ENCODE assay signal across 36 cellular contexts in genomic region chr19:15989889-15990288, GRCh38. TPM values are rescaled to one million over a fixed set of nuclear protein-coding genes. Genes with fewer than 3 reads are reported as not detected.
"Had no signal": no experiment of that assay in that cellular context is flagged by ENCODE, and none has a peak within 500 bp of the region (broad histone marks: within the 10 kb centered on the region; RNA-seq: fewer than 3 reads in every experiment).

No MANE protein-coding gene starts in this region.

- ATAC-seq: activated CD4-positive, CD25-positive, alpha-beta regulatory T cell treated with anti-CD3 and anti-CD28 coated beads, Interleukin-2, amount 50 U/mL, for 24 hours; activated CD8-positive, alpha-beta T cell treated with anti-CD3 and anti-CD28 coated beads for 36 hours; activated naive CD8-positive, alpha-beta T cell treated with anti-CD3 and anti-CD28 coated beads, Interleukin-2, amount 50 U/mL, for 24 hours; activated T-cell treated with anti-CD3 and anti-CD28 coated beads, Interleukin-2, amount 50 U/mL, for 4 hours; activated T-helper 17 cell treated with anti-CD3 and anti-CD28 coated beads, Interleukin-2, amount 50 U/mL, for 72 hours; body of pancreas; effector memory CD8-positive, alpha-beta T cell; gastroesophageal sphincter; heart right ventricle; T-helper 17 cell had no signal

- H3K27me3 ChIP-seq: body of pancreas had no signal

- DNase-seq: activated B cell treated with CpG ODN at 0.5 μM for 24 hours; activated CD4-positive, alpha-beta T cell treated with anti-CD3 and anti-CD28 coated beads for 48 hours; activated CD4-positive, alpha-beta T cell treated with anti-CD3 and anti-CD28 coated beads, Interleukin-2, amount 50 U/mL, for 1 hour; activated CD4-positive, alpha-beta T cell treated with anti-CD3 and anti-CD28 coated beads, Interleukin-2, amount 50 U/mL, for 48 hours; activated CD8-positive, alpha-beta memory T cell treated with anti-CD3 and anti-CD28 coated beads for 24 hours; activated CD8-positive, alpha-beta T cell treated with anti-CD3 and anti-CD28 coated beads for 36 hours; activated effector memory CD4-positive, alpha-beta T cell treated with Interleukin-2 at 50 U/mL for 16 hours; activated gamma-delta T cell treated with Interleukin-2 at 50 U/mL for 16 hours; activated naive CD4-positive, alpha-beta T cell treated with anti-CD3 and anti-CD28 coated beads for 36 hours; activated naive CD8-positive, alpha-beta T cell treated with anti-CD3 and anti-CD28 coated beads for 36 hours; activated naive CD8-positive, alpha-beta T cell treated with anti-CD3 and anti-CD28 coated beads, Interleukin-2, amount 50 U/mL, for 24 hours; activated T-cell treated with anti-CD3 and anti-CD28 coated beads, Interleukin-2, amount 50 U/mL, for 4 hours; adrenal gland; amygdala; aorta; body of pancreas; caudate nucleus; cortex of kidney; dermis blood vessel endothelial cell; effector CD4-positive, alpha-beta T cell; effector memory CD8-positive, alpha-beta T cell; erythroblast; esophagus squamous epithelium; foreskin melanocyte; heart right ventricle; T-helper 17 cell; T1000; WERI-Rb-1 had no signal

- H3K4me3 ChIP-seq: adrenal gland, body of pancreas, esophagus squamous epithelium, gastroesophageal sphincter, heart right ventricle had no signal

- H3K9me3 ChIP-seq: adrenal gland, body of pancreas, esophagus squamous epithelium had no signal

- H3K27ac ChIP-seq: adrenal gland, body of pancreas, esophagus squamous epithelium, gastroesophageal sphincter, heart right ventricle, WERI-Rb-1 had no signal

- FAIRE-seq: colon had no signal

- H3K4me1 ChIP-seq: adrenal gland, body of pancreas, esophagus squamous epithelium, gastroesophageal sphincter had no signal

- H3K36me3 ChIP-seq: adrenal gland, esophagus squamous epithelium, gastroesophageal sphincter, heart right ventricle, WERI-Rb-1 had no signal

RNA-seq across cellular contexts. Expression of gene OR10H4, which starts 41.1 kb away (rescaled TPM):
- total RNA-seq: activated B cell treated with CpG ODN at 0.5 μM for 24 hours; activated CD8-positive, alpha-beta T cell treated with anti-CD3 and anti-CD28 coated beads for 36 hours; activated naive CD4-positive, alpha-beta T cell treated with anti-CD3 and anti-CD28 coated beads for 36 hours; activated naive CD8-positive, alpha-beta T cell treated with anti-CD3 and anti-CD28 coated beads for 36 hours; activated T-cell treated with anti-CD3 and anti-CD28 coated beads, Interleukin-2, amount 50 U/mL, for 4 hours; activated T-helper 17 cell treated with anti-CD3 and anti-CD28 coated beads, Interleukin-2, amount 50 U/mL, for 72 hours; adrenal gland; aorta; body of pancreas; chondrocyte; dermis blood vessel endothelial cell; esophagus squamous epithelium; fibroblast of lung; fibroblast of villous mesenchyme; gastroesophageal sphincter; glomerular endothelial cell; heart right ventricle; T-helper 17 cell had no signal
- polyA plus RNA-seq: adrenal gland, aorta, fibroblast of lung, heart right ventricle had no signal

RNA-seq across cellular contexts. Expression of gene CYP4F11, which starts 55.6 kb away (rescaled TPM):
- total RNA-seq: activated B cell treated with CpG ODN at 0.5 μM for 24 hours; activated CD8-positive, alpha-beta T cell treated with anti-CD3 and anti-CD28 coated beads for 36 hours; activated naive CD4-positive, alpha-beta T cell treated with anti-CD3 and anti-CD28 coated beads for 36 hours; activated naive CD8-positive, alpha-beta T cell treated with anti-CD3 and anti-CD28 coated beads for 36 hours; activated T-helper 17 cell treated with anti-CD3 and anti-CD28 coated beads, Interleukin-2, amount 50 U/mL, for 72 hours; chondrocyte; dermis blood vessel endothelial cell; fibroblast of lung; fibroblast of villous mesenchyme; glomerular endothelial cell; T-helper 17 cell had no signal
- polyA plus RNA-seq: fibroblast of lung had no signal
